26 cellular contexts compared by ENCODE assay signal in the genomic region with DNA sequence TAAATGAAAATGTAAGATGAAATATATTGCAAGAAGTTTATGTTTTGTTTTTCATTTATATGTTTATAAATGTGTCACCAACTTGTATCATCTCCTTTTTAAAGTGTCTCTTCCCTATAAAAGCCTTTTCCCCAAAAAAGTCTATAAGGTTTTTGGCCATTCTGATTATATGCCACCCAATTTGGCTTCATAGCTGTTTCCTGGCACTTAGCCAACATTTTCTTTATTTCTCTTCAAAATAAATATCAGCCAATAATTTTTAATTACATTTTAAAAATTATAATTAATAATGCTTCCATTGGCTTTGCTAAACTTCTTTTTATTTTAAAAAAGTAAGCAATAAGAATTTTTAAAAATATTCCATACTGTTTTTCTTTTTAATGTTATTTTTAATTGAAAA.
"Had no signal": no experiment of that assay in that cellular context is flagged by ENCODE, and none has a peak within 500 bp of the region (broad histone marks: within the 10 kb centered on the region; RNA-seq: fewer than 3 reads in every experiment).

No MANE protein-coding gene starts in this region.

- H3K4me1 ChIP-seq: left lung, lower lobe of right lung, prostate gland, spleen, suprapubic skin, tibial artery, upper lobe of right lung had no signal

- DNase-seq: hippocampal formation; left colon; left lung; lower lobe of right lung; mammary epithelial cell; mesenchymal stem cell; naive thymus-derived CD8-positive, alpha-beta T cell; nucleus accumbens; pancreas; posterior cingulate gyrus; retina; right cardiac atrium; spleen; stimulated activated CD4-positive, alpha-beta T cell treated with anti-CD3 and anti-CD28 coated beads, Interleukin-4, amount 100 ng/mL, for 24 hours; stimulated activated naive CD4-positive, alpha-beta T cell; tibial artery; trophoblast cell; upper lobe of right lung had no signal

- H3K27ac ChIP-seq: left lung, lower lobe of right lung, pancreas, prostate gland, skin epidermis, spleen, suprapubic skin, thoracic aorta, tibial artery, upper lobe of right lung had no signal

- H3K27me3 ChIP-seq: left lung, pancreas, spleen, suprapubic skin, tibial artery, upper lobe of right lung had no signal

- FAIRE-seq: keratinocyte, pancreas, urothelium cell line had no signal

- ATAC-seq: left colon; left lung; lower lobe of right lung; naive thymus-derived CD8-positive, alpha-beta T cell; pancreas; right cardiac atrium; sciatic nerve; stimulated activated effector memory CD8-positive, alpha-beta T cell treated with anti-CD3 and anti-CD28 coated beads, Interleukin-12 subunit alpha, Interleukin-12 subunit beta, amount 100 ng/mL, for 72 hours; upper lobe of right lung had no signal

- H3K9me3 ChIP-seq: lower lobe of right lung, pancreas, prostate gland, suprapubic skin, thoracic aorta, tibial artery, upper lobe of right lung had no signal

- H3K36me3 ChIP-seq: left lung, lower lobe of right lung, pancreas, prostate gland, spleen, suprapubic skin, thoracic aorta, tibial artery, upper lobe of right lung had no signal

- H3K4me3 ChIP-seq: left lung, lower lobe of right lung, pancreas, prostate gland, skin epidermis, spleen, suprapubic skin, thoracic aorta, tibial artery, upper lobe of right lung had no signal
